In the genomic region with DNA sequence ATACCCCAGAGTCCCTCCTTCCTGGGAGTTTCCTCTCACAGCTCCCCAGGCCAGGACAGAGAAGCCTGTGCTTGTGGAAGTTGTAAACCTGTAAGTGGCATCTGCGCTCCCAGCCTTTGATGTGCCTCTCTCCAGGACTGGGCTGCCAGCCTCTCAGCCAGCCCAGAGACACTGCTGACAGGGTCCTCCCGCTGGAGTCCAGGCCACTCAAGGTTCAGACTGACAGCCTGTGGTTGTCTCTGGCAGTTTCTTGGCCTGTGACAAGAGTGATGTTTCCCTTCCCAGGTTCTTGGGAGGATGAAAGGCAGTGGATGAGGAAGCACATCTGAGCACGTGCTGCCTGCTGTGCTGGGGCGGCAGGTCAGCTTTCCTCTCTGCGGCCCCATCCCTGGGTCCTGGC, we compare ENCODE assay signal across 10 cellular contexts. TPM values are rescaled to one million over a fixed set of nuclear protein-coding genes. Genes with fewer than 3 reads are reported as not detected.
DNase-seq lines count a peak whose midpoint lies in the region; TF ChIP-seq lines count a peak whose summit lies in the region.
"Had no signal": no experiment of that assay in that cellular context is flagged by ENCODE, and none has a peak within 500 bp of the region (broad histone marks: within the 10 kb centered on the region; RNA-seq: fewer than 3 reads in every experiment).

No MANE protein-coding gene starts in this region.

- no peaks in the 10 kb centered on the region for H3K9me2 ChIP-seq in GM23248 (ENCODE audit: insufficient read depth)

- WGBS in GM23248 (ENCODE audit: low coverage in 1 of 2, low lambda C conversion rate in 2 of 2, missing lambda C conversion rate in 2 of 2), 2 experiments = 76 to 85% methylated on average over 5 of the region's 5 CpGs
- 42% methylated on average over 5 of the region's 5 CpGs for WGBS in smooth muscle cell (ENCODE audit: low lambda C conversion rate)

- CTCF ChIA-PET in RWPE1 (lab: Yijun Ruan, JAX) = interaction anchor here (0.5 kb wide), 1 partner anchor 469 kb away, joined by 4 read pairs; no protein-coding TSS in a partner anchor

- no peaks in the 10 kb centered on the region for H3K36me3 ChIP-seq in GM23248 (ENCODE audit: low read depth)
- no peaks in the 10 kb centered on the region for H3K36me3 ChIP-seq in smooth muscle cell (ENCODE audit: low read depth)
- H3K36me3 ChIP-seq in MG63 = peaks cover 54% of the 10 kb centered on the region

- TF ChIP-seq CTCF in RWPE1 (conservative IDR thresholded peaks at IDR 0.05; ENCODE audit: low read depth) = no peak
- TF ChIP-seq CTCF in smooth muscle cell (IDR thresholded peaks at IDR 0.05; ENCODE audit: borderline replicate concordance, insufficient read depth, poor library complexity, severe bottlenecking) = no peak

- H3K4me3 ChIP-seq in GM23248 (no peak overlapping the region), smooth muscle cell (no peak overlapping the region), MG63 (no peak overlapping the region)

- H3K9me3 ChIP-seq in GM23248 (ENCODE audit: low read depth) = no peaks in the 10 kb centered on the region
- H3K9me3 ChIP-seq in smooth muscle cell (replicated peaks; ENCODE audit: low read depth) = no peaks in the 10 kb centered on the region
- no peaks in the 10 kb centered on the region for H3K9me3 ChIP-seq in MG63

- POLR2A ChIA-PET in RWPE1 (lab: Yijun Ruan, JAX; ENCODE audit: low non-redundant PET) = no interaction called here

- peaks cover 8% of the 10 kb centered on the region for H3F3A ChIP-seq in GM23248 (ENCODE audit: insufficient read depth)
- peaks cover 6% of the 10 kb centered on the region for H3F3A ChIP-seq in smooth muscle cell (ENCODE audit: low read depth)

- H2AFZ ChIP-seq in GM23248 = no peak overlapping the region
- no peak overlapping the region for H2AFZ ChIP-seq in smooth muscle cell (ENCODE audit: low read depth)

- H4K20me1 ChIP-seq in GM23248 (ENCODE audit: insufficient read depth) (no peaks in the 10 kb centered on the region), smooth muscle cell (ENCODE audit: low read depth) (peaks cover 73% of the 10 kb centered on the region)

- DNase-seq in GM23248 (no peak), RWPE1 (ENCODE audit: low spot score) (no peak), islet precursor cell (peak; percentile 89), smooth muscle cell (lab: John Stamatoyannopoulos, UW; ENCODE audit: unreplicated experiment) (no peak), medulla oblongata (ENCODE audit: extremely low spot score) (no peak), HT-29 (ENCODE audit: low spot score) (no peak), MG63 (no peak)
- DNase-seq: activated CD4-positive, alpha-beta T cell treated with anti-CD3 and anti-CD28 coated beads, Interleukin-2, amount 50 U/mL, for 48 hours; NCI-H2171 treated with DMSO at 0.1 percent for 48 hours; T-helper 1 cell had no signal

- H3K9ac ChIP-seq in GM23248 (peak overlapping the region; percentile 1; the same call in 1 of the 2 replicates), smooth muscle cell (ENCODE audit: low read depth) (no peak overlapping the region)

- no peaks in the 10 kb centered on the region for H3K27me3 ChIP-seq in GM23248 (replicated peaks; ENCODE audit: insufficient read depth)
- H3K27me3 ChIP-seq in smooth muscle cell (ENCODE audit: low read depth) = no peaks in the 10 kb centered on the region
- no peaks in the 10 kb centered on the region for H3K27me3 ChIP-seq in MG63

- in situ Hi-C loops in GM23248 (cut with MboI) = no loop called here

- H3K4me1 ChIP-seq in GM23248 (ENCODE audit: insufficient read depth) (peaks cover 33% of the 10 kb centered on the region), smooth muscle cell (ENCODE audit: low read depth) (peaks cover 8% of the 10 kb centered on the region)

- H3K79me2 ChIP-seq in GM23248 (ENCODE audit: insufficient read depth) = peaks cover 90% of the 10 kb centered on the region
- H3K79me2 ChIP-seq in smooth muscle cell (ENCODE audit: low read depth) = peaks cover 60% of the 10 kb centered on the region

- H3K4me2 ChIP-seq in GM23248 (ENCODE audit: unreplicated experiment) (no peak overlapping the region), smooth muscle cell (peak overlapping the region; percentile 27)

- H3K27ac ChIP-seq in GM23248 (no peak overlapping the region), RWPE1 (peak overlapping the region; percentile 97), smooth muscle cell (ENCODE audit: low read depth) (peak overlapping the region; percentile 60)

RNA-seq across cellular contexts. Expression of gene SLC35F6, which starts 3.0 kb away (rescaled TPM):
- 45.4 and 46.9 TPM in 2 replicates for total RNA-seq in GM23248 (2014; rRNA removed; shearing (Covaris generic))
- polyA plus RNA-seq in GM23248 (2016; fragmentation: Nextera tagmentation; extraction: Ambion mirVana) (36.6 and 37.1 TPM in 2 replicates), smooth muscle cell (16.9 and 17.9 TPM in 2 replicates)
- total RNA-seq in smooth muscle cell = 15.1 and 19.2 TPM in 2 replicates
- total RNA-seq in HT-29 (2014; rRNA removed; shearing (Covaris generic)) = 24.3 and 27.5 TPM in 2 replicates
- total RNA-seq in MG63 (2014; rRNA removed; shearing (Covaris generic); ENCODE audit: low replicate concordance) = 18.9 and 31.0 TPM in 2 replicates

RNA-seq across cellular contexts. Expression of gene CENPA, which starts 18.7 kb away (rescaled TPM):
- total RNA-seq in GM23248 (2014; rRNA removed; shearing (Covaris generic)) = 5.7 and 8.1 TPM in 2 replicates
- polyA plus RNA-seq in GM23248 (2016; fragmentation: Nextera tagmentation; extraction: Ambion mirVana) (9.1 and 12.1 TPM in 2 replicates), smooth muscle cell (7.6 and 8.7 TPM in 2 replicates)
- 0.58 and 4.3 TPM in 2 replicates for total RNA-seq in smooth muscle cell
- total RNA-seq in HT-29 (2014; rRNA removed; shearing (Covaris generic)) = 18.3 and 26.9 TPM in 2 replicates
- total RNA-seq in MG63 (2014; rRNA removed; shearing (Covaris generic); ENCODE audit: low replicate concordance) = 19.8 and 24.5 TPM in 2 replicates
